Comparison of ENCODE assay signal across 1 cellular context in the genomic region with DNA sequence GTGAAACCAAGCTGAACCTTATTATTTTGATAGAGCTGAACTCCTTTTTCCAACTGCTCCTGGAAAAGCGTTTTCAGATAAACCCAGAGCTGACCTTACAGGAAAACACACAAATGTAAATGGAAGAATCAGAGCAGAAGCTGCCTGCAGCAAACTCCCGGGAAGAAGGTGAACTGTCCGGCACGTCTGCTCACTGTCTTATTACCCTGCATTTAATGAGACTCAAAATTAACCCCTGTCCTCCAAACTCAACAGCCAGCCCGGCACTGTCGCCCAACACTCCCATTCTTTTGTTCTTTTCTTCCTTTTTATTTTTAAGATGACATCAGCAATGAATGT.
TF ChIP-seq lines count a peak whose summit lies in the region.

No MANE protein-coding gene starts in this region.

TF ChIP-seq in SK-N-SH treated with all-trans-retinoic acid at 6 μM for 48 hours, 23 proteins besides CTCF, POLR2A, EP300 and RAD21 (continued from another document):
- TF ChIP-seq, protein P1, sequence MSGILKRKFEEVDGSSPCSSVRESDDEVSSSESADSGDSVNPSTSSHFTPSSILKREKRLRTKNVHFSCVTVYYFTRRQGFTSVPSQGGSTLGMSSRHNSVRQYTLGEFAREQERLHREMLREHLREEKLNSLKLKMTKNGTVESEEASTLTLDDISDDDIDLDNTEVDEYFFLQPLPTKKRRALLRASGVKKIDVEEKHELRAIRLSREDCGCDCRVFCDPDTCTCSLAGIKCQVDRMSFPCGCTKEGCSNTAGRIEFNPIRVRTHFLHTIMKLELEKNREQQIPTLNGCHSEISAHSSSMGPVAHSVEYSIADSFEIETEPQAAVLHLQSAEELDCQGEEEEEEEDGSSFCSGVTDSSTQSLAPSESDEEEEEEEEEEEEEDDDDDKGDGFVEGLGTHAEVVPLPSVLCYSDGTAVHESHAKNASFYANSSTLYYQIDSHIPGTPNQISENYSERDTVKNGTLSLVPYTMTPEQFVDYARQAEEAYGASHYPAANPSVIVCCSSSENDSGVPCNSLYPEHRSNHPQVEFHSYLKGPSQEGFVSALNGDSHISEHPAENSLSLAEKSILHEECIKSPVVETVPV (CRISPR knock-in tag; IDR thresholded peaks at IDR 0.05): no peak
- TF ChIP-seq SNAI2 (CRISPR knock-in tag; IDR thresholded peaks at IDR 0.05) (no peak), ARNTL (CRISPR knock-in tag; IDR thresholded peaks at IDR 0.05; ENCODE audit: borderline replicate concordance, low read depth) (no peak), ZNF70 (CRISPR knock-in tag; IDR thresholded peaks at IDR 0.05) (no peak), ZFP30 (CRISPR knock-in tag; IDR thresholded peaks at IDR 0.05) (no peak), BACH2 (CRISPR knock-in tag; IDR thresholded peaks at IDR 0.05; ENCODE audit: borderline replicate concordance) (no peak), GLIS3 (CRISPR knock-in tag; IDR thresholded peaks at IDR 0.05) (no peak), ISL1 (CRISPR knock-in tag; IDR thresholded peaks at IDR 0.05) (no peak), ESRRG (CRISPR knock-in tag; IDR thresholded peaks at IDR 0.05) (no peak), ZNF8 (CRISPR knock-in tag; IDR thresholded peaks at IDR 0.05) (no peak), ZNF565 (CRISPR knock-in tag; conservative IDR thresholded peaks at IDR 0.05; ENCODE audit: low read depth) (no peak), TOX (CRISPR knock-in tag; IDR thresholded peaks at IDR 0.05; ENCODE audit: borderline replicate concordance) (no peak), TCF4 (CRISPR knock-in tag; IDR thresholded peaks at IDR 0.05; ENCODE audit: borderline replicate concordance) (no peak), OSR1 (CRISPR knock-in tag; IDR thresholded peaks at IDR 0.05) (no peak), CSDC2 (CRISPR knock-in tag; IDR thresholded peaks at IDR 0.05) (no peak)
- TF ChIP-seq, protein P2, sequence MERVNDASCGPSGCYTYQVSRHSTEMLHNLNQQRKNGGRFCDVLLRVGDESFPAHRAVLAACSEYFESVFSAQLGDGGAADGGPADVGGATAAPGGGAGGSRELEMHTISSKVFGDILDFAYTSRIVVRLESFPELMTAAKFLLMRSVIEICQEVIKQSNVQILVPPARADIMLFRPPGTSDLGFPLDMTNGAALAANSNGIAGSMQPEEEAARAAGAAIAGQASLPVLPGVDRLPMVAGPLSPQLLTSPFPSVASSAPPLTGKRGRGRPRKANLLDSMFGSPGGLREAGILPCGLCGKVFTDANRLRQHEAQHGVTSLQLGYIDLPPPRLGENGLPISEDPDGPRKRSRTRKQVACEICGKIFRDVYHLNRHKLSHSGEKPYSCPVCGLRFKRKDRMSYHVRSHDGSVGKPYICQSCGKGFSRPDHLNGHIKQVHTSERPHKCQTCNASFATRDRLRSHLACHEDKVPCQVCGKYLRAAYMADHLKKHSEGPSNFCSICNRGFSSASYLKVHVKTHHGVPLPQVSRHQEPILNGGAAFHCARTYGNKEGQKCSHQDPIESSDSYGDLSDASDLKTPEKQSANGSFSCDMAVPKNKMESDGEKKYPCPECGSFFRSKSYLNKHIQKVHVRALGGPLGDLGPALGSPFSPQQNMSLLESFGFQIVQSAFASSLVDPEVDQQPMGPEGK (CRISPR knock-in tag; IDR thresholded peaks at IDR 0.05; ENCODE audit: borderline replicate concordance): no peak
- TF ChIP-seq, protein P3, sequence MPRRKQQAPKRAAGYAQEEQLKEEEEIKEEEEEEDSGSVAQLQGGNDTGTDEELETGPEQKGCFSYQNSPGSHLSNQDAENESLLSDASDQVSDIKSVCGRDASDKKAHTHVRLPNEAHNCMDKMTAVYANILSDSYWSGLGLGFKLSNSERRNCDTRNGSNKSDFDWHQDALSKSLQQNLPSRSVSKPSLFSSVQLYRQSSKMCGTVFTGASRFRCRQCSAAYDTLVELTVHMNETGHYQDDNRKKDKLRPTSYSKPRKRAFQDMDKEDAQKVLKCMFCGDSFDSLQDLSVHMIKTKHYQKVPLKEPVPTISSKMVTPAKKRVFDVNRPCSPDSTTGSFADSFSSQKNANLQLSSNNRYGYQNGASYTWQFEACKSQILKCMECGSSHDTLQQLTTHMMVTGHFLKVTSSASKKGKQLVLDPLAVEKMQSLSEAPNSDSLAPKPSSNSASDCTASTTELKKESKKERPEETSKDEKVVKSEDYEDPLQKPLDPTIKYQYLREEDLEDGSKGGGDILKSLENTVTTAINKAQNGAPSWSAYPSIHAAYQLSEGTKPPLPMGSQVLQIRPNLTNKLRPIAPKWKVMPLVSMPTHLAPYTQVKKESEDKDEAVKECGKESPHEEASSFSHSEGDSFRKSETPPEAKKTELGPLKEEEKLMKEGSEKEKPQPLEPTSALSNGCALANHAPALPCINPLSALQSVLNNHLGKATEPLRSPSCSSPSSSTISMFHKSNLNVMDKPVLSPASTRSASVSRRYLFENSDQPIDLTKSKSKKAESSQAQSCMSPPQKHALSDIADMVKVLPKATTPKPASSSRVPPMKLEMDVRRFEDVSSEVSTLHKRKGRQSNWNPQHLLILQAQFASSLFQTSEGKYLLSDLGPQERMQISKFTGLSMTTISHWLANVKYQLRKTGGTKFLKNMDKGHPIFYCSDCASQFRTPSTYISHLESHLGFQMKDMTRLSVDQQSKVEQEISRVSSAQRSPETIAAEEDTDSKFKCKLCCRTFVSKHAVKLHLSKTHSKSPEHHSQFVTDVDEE (CRISPR knock-in tag; IDR thresholded peaks at IDR 0.05): no peak
- TF ChIP-seq, protein P4, sequence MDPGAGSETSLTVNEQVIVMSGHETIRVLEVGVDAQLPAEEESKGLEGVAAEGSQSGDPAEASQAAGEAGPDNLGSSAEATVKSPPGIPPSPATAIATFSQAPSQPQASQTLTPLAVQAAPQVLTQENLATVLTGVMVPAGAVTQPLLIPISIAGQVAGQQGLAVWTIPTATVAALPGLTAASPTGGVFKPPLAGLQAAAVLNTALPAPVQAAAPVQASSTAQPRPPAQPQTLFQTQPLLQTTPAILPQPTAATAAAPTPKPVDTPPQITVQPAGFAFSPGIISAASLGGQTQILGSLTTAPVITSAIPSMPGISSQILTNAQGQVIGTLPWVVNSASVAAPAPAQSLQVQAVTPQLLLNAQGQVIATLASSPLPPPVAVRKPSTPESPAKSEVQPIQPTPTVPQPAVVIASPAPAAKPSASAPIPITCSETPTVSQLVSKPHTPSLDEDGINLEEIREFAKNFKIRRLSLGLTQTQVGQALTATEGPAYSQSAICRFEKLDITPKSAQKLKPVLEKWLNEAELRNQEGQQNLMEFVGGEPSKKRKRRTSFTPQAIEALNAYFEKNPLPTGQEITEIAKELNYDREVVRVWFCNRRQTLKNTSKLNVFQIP (CRISPR knock-in tag; IDR thresholded peaks at IDR 0.05; ENCODE audit: borderline replicate concordance, low read depth): no peak
